In genomic region chr21:37829447-37829846, GRCh38 we compare ENCODE assay signal across 9 cellular contexts.
DNase-seq lines count a peak whose midpoint lies in the region; ATAC-seq, FAIRE-seq and TF ChIP-seq lines count a peak whose summit lies in the region.
"Had no signal": no experiment of that assay in that cellular context is flagged by ENCODE, and none has a peak within 500 bp of the region (broad histone marks: within the 10 kb centered on the region; RNA-seq: fewer than 3 reads in every experiment).

No MANE protein-coding gene starts in this region.

- WGBS in A549 (ENCODE audit: missing lambda C conversion rate) = 30% methylated on average over 4 of the region's 4 CpGs
- WGBS in SK-N-SH (ENCODE audit: low lambda C conversion rate) = 14% methylated on average over 4 of the region's 4 CpGs

- no peaks in the 10 kb centered on the region for H3K9me2 ChIP-seq in SK-N-SH

- ATAC-seq in A549 (peak; percentile 79 to 81; a peak in 5 of 6 replicates), HG02623 (IDR thresholded peaks at IDR 0.05; ENCODE audit: unreplicated experiment) (no peak)
- ATAC-seq in effector memory CD8-positive, alpha-beta T cell (replicated peaks) = no peak

- no peaks in the 10 kb centered on the region; the same call in 1 of the 2 replicates for H3K27me3 ChIP-seq in SK-N-SH (ENCODE audit: insufficient read depth)

- TF ChIP-seq EP300 in A549 (IDR thresholded peaks at IDR 0.05) (no peak), SK-N-SH (IDR thresholded peaks at IDR 0.05; ENCODE audit: borderline replicate concordance in 1 of 2, low read depth in 1 of 2, low read length in 1 of 2) (no peak)

- H3K27ac ChIP-seq in A549 = peak overlapping the region; percentile 49 to 80
- H3K27ac ChIP-seq in SK-N-SH (ENCODE audit: low read depth in 2 of 2, low read length in 1 of 2) = no peak overlapping the region
- H3K27ac ChIP-seq: C4-2B had no signal

- H3K9ac ChIP-seq in SK-N-SH = no peak overlapping the region

- CTCF ChIA-PET in A549 (lab: Yijun Ruan, JAX) (interaction anchor here (1.2 to 1.4 kb wide), 4 partner anchors 10 to 523 kb away, joined by 3 to 4 read pairs (median 3); no protein-coding TSS in a partner anchor), SK-N-SH (lab: Yijun Ruan, JAX) (interaction anchor here (1.5 kb wide), 1 partner anchor 13 kb away, joined by 3 read pairs; no protein-coding TSS in a partner anchor)

- TF ChIP-seq RAD21 in A549 (conservative IDR thresholded peaks at IDR 0.05 in 1 of 2, IDR thresholded peaks at IDR 0.05 in 1 of 2) (no peak), SK-N-SH (IDR thresholded peaks at IDR 0.05; ENCODE audit: low read length) (no peak)

- no peaks in the 10 kb centered on the region for H4K20me1 ChIP-seq in SK-N-SH (ENCODE audit: insufficient read depth)

- POLR2A ChIA-PET in A549 (lab: Yijun Ruan, JAX) (no interaction called here), SK-N-SH (lab: Yijun Ruan, JAX) (no interaction called here)

- H3K4me3 ChIP-seq in A549 (no peak overlapping the region), SK-N-SH (ENCODE audit: low read depth in 2 of 2, low read length in 1 of 2) (no peak overlapping the region)

- H3K9me3 ChIP-seq in A549 = no peaks in the 10 kb centered on the region
- no peaks in the 10 kb centered on the region for H3K9me3 ChIP-seq in SK-N-SH

- no peaks in the 10 kb centered on the region for H3F3A ChIP-seq in SK-N-SH (replicated peaks; ENCODE audit: insufficient read depth)

- TF ChIP-seq CTCF in A549 (IDR thresholded peaks at IDR 0.05) (no peak), SK-N-SH (IDR thresholded peaks at IDR 0.05) (no peak)

- no peak overlapping the region for H3K27ac Mint-ChIP-seq in effector memory CD8-positive, alpha-beta T cell

- TF ChIP-seq POLR2A in A549 (IDR thresholded peaks at IDR 0.05; ENCODE audit: low read length) = no peak

- no peak overlapping the region for H2AFZ ChIP-seq in SK-N-SH (ENCODE audit: low read depth)

- H3K36me3 ChIP-seq in SK-N-SH (replicated peaks in 1 of 2; ENCODE audit: control insufficient read depth in 1 of 2, insufficient read depth in 2 of 2, low read length in 1 of 2) = no peaks in the 10 kb centered on the region

- FAIRE-seq in A549 (lab: Jason Lieb, UNC) = no peak

- H3K4me2 ChIP-seq in A549 (peak overlapping the region; percentile 52), SK-N-SH (no peak overlapping the region)

- peaks cover 18 to 54% of the 10 kb centered on the region in 2 donors for H3K27me3 Mint-ChIP-seq in effector memory CD8-positive, alpha-beta T cell

- no peaks in the 10 kb centered on the region for H3K79me2 ChIP-seq in SK-N-SH (ENCODE audit: insufficient read depth)

- H3K36me3 Mint-ChIP-seq in effector memory CD8-positive, alpha-beta T cell (ENCODE audit: insufficient read depth) = no peaks in the 10 kb centered on the region

- no peaks in the 10 kb centered on the region for H3K9me3 Mint-ChIP-seq in effector memory CD8-positive, alpha-beta T cell

- H3K4me1 ChIP-seq in A549 = peaks cover 25% of the 10 kb centered on the region
- H3K4me1 ChIP-seq in SK-N-SH (ENCODE audit: control insufficient read depth in 1 of 2, insufficient read depth in 2 of 2, low read depth in 1 of 2, low read length in 1 of 2) = no peaks in the 10 kb centered on the region

- H3K4me3 Mint-ChIP-seq in effector memory CD8-positive, alpha-beta T cell = no peak overlapping the region

- H3K4me1 Mint-ChIP-seq in effector memory CD8-positive, alpha-beta T cell (ENCODE audit: low read depth in 2 of 2) = no peaks in the 10 kb centered on the region

- DNase-seq in A549 (ENCODE audit: low read depth in 1 of 2, low spot score in 1 of 2) (peak; percentile 10 to 52), HS-27A (ENCODE audit: low read depth) (peak; percentile 79), SKM-1 (lab: John Stamatoyannopoulos, UW; ENCODE audit: unreplicated experiment) (peak; percentile 26), iris pigment epithelial cell (ENCODE audit: low read depth) (peak; percentile 55), NCI-H774 (lab: John Stamatoyannopoulos, UW) (no peak), SK-N-SH (no peak)
- DNase-seq in effector memory CD8-positive, alpha-beta T cell = no peak

TF ChIP-seq in A549, 52 proteins besides CTCF, POLR2A, EP300 and RAD21:
- no peak for TF ChIP-seq TFCP2L1 (CRISPR knock-in tag; IDR thresholded peaks at IDR 0.05)
- no peak for TF ChIP-seq FOSL2 (IDR thresholded peaks at IDR 0.05)
- TF ChIP-seq FOSL2 (CRISPR knock-in tag; IDR thresholded peaks at IDR 0.05) = peak; percentile 38
- TF ChIP-seq HDAC2 (IDR thresholded peaks at IDR 0.05) = no peak

TF ChIP-seq in SK-N-SH, 30 proteins besides CTCF, POLR2A, EP300 and RAD21:
- TF ChIP-seq RFX5 (IDR thresholded peaks at IDR 0.05; ENCODE audit: low read length) (no peak), TAF1 (IDR thresholded peaks at IDR 0.05; ENCODE audit: borderline replicate concordance, low read depth, low read length) (no peak), YY1 (IDR thresholded peaks at IDR 0.05; ENCODE audit: low read depth) (no peak), USF1 (IDR thresholded peaks at IDR 0.05; ENCODE audit: borderline replicate concordance, low read depth) (no peak), SMC3 (IDR thresholded peaks at IDR 0.05; ENCODE audit: low read depth, low read length) (no peak), GABPA (IDR thresholded peaks at IDR 0.05; ENCODE audit: low read depth) (no peak), SIN3A (IDR thresholded peaks at IDR 0.05; ENCODE audit: borderline replicate concordance, low read depth, low read length) (no peak), TEAD4 (IDR thresholded peaks at IDR 0.05; ENCODE audit: borderline replicate concordance, insufficient read depth) (no peak), USF2 (IDR thresholded peaks at IDR 0.05; ENCODE audit: borderline replicate concordance, low read depth, low read length) (no peak), FOXM1 (IDR thresholded peaks at IDR 0.05; ENCODE audit: low read depth) (no peak), FOSL2 (IDR thresholded peaks at IDR 0.05; ENCODE audit: borderline replicate concordance, low read depth) (no peak), EZH2phosphoT487 (IDR thresholded peaks at IDR 0.05; ENCODE audit: borderline replicate concordance, low read depth) (no peak), JUND (IDR thresholded peaks at IDR 0.05) (no peak), GATA2 (CRISPR knock-in tag; IDR thresholded peaks at IDR 0.05) (no peak), FOXJ3 (CRISPR knock-in tag; IDR thresholded peaks at IDR 0.05) (no peak)
- TF ChIP-seq, protein P1, sequence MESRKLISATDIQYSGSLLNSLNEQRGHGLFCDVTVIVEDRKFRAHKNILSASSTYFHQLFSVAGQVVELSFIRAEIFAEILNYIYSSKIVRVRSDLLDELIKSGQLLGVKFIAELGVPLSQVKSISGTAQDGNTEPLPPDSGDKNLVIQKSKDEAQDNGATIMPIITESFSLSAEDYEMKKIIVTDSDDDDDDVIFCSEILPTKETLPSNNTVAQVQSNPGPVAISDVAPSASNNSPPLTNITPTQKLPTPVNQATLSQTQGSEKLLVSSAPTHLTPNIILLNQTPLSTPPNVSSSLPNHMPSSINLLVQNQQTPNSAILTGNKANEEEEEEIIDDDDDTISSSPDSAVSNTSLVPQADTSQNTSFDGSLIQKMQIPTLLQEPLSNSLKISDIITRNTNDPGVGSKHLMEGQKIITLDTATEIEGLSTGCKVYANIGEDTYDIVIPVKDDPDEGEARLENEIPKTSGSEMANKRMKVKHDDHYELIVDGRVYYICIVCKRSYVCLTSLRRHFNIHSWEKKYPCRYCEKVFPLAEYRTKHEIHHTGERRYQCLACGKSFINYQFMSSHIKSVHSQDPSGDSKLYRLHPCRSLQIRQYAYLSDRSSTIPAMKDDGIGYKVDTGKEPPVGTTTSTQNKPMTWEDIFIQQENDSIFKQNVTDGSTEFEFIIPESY (IDR thresholded peaks at IDR 0.05; ENCODE audit: borderline replicate concordance, low read depth) = no peak
- TF ChIP-seq, protein P2, sequence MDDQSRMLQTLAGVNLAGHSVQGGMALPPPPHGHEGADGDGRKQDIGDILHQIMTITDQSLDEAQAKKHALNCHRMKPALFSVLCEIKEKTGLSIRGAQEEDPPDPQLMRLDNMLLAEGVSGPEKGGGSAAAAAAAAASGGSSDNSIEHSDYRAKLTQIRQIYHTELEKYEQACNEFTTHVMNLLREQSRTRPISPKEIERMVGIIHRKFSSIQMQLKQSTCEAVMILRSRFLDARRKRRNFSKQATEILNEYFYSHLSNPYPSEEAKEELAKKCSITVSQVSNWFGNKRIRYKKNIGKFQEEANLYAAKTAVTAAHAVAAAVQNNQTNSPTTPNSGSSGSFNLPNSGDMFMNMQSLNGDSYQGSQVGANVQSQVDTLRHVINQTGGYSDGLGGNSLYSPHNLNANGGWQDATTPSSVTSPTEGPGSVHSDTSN (IDR thresholded peaks at IDR 0.05) = no peak

Comparison
In these comparisons a context has a peak if more than half of its experiments do, and no peak if none do; other contexts are left out.
1. ATAC-seq: peak in A549 (2 of 2); none in HG02623 (single experiment) and effector memory CD8-positive, alpha-beta T cell (single experiment).
2. DNase-seq: peak in A549 (2 of 2), HS-27A (single experiment), SKM-1 (single experiment) and iris pigment epithelial cell (single experiment); none in NCI-H774 (single experiment), SK-N-SH (single experiment) and effector memory CD8-positive, alpha-beta T cell (0 of 3).
3. H3K27ac ChIP-seq: peak in A549 (2 of 2); none in SK-N-SH (0 of 2).